In genomic region chr3:38454179-38454883, GRCh38 we compare ENCODE assay signal across 8 cellular contexts. TPM values are rescaled to one million over a fixed set of nuclear protein-coding genes. Genes with fewer than 3 reads are reported as not detected.
DNase-seq lines count a peak whose midpoint lies in the region; ATAC-seq and TF ChIP-seq lines count a peak whose summit lies in the region.

No MANE protein-coding gene starts in this region.

- H3F3A ChIP-seq in OCI-LY1 (ENCODE audit: insufficient read depth, low read length), result no peaks in the 10 kb centered on the region

- H4K20me1 ChIP-seq in OCI-LY1 (ENCODE audit: insufficient read depth, low read length) (no peaks in the 10 kb centered on the region), hepatocyte (ENCODE audit: insufficient read depth, poor library complexity, severe bottlenecking) (peaks cover 29% of the 10 kb centered on the region)

- DNase-seq in NCI-H2171 treated with DMSO at 0.1 percent for 48 hours (lab: John Stamatoyannopoulos, UW) (peak; percentile 14), NCI-H2171 (lab: John Stamatoyannopoulos, UW) (no peak), HEK293T (ENCODE audit: extremely low spot score) (peak; percentile 42), ascending aorta (ENCODE audit: low spot score in 2 of 2) (no peak), hepatocyte (ENCODE audit: low spot score) (peak; percentile 79), sciatic nerve (ENCODE audit: low spot score) (no peak)

- CTCF ChIA-PET in HEK293T (lab: Yijun Ruan, JAX), result interaction anchor here (1.2 kb wide), 1 partner anchor 26 kb away, joined by 4 read pairs; no protein-coding TSS in a partner anchor

- H3K4me2 ChIP-seq in OCI-LY1 (ENCODE audit: low read length) (peak overlapping the region; percentile 68), hepatocyte (peak overlapping the region; percentile 99)

- POLR2A ChIA-PET in HEK293T (lab: Yijun Ruan, JAX), result interaction anchor here (0.8 kb wide), 1 partner anchor 9 kb away, joined by 3 read pairs; no protein-coding TSS in a partner anchor

- H3K4me3 ChIP-seq in OCI-LY1 (ENCODE audit: low read depth, low read length, poor library complexity, severe bottlenecking), result peak overlapping the region; percentile 64
- H3K4me3 ChIP-seq in ascending aorta, result peak overlapping the region; percentile 88 to 99
- peak overlapping the region; percentile 20 for H3K4me3 ChIP-seq in hepatocyte

- no peak overlapping the region for H2AFZ ChIP-seq in OCI-LY1 (ENCODE audit: low read length)
- H2AFZ ChIP-seq in hepatocyte, result peak overlapping the region; percentile 86

- H3K79me2 ChIP-seq in OCI-LY1 (ENCODE audit: insufficient read depth, low read length), result no peaks in the 10 kb centered on the region
- H3K79me2 ChIP-seq in hepatocyte, result peaks cover 45% of the 10 kb centered on the region

- peak overlapping the region; percentile 57; the same call in 1 of the 2 replicates for H3K9ac ChIP-seq in OCI-LY1 (ENCODE audit: low read length)

- WGBS in hepatocyte (ENCODE audit: low lambda C conversion rate, missing lambda C conversion rate), result 1% methylated on average over 47 of the region's 77 CpGs

- peaks cover 15% of the 10 kb centered on the region for H3K4me1 ChIP-seq in OCI-LY1 (ENCODE audit: insufficient read depth, low read length, severe bottlenecking)
- peaks cover under 1 to 17% of the 10 kb centered on the region in 2 donors for H3K4me1 ChIP-seq in ascending aorta
- H3K4me1 ChIP-seq in hepatocyte (ENCODE audit: insufficient read depth), result peaks cover 25% of the 10 kb centered on the region

- H3K27ac ChIP-seq in OCI-LY1 (ENCODE audit: low read depth, low read length, poor library complexity, severe bottlenecking) (no peak overlapping the region), ascending aorta (peak overlapping the region; percentile 45 to 61), hepatocyte (peak overlapping the region; percentile 93)

- no peaks in the 10 kb centered on the region for H3K9me2 ChIP-seq in OCI-LY1 (ENCODE audit: low read depth, low read length)
- H3K9me2 ChIP-seq in hepatocyte (replicated peaks; ENCODE audit: insufficient read depth), result no peaks in the 10 kb centered on the region

- no peak for TF ChIP-seq CTCF in OCI-LY1 (IDR thresholded peaks at IDR 0.05; ENCODE audit: low read length)
- no peak for TF ChIP-seq CTCF in ascending aorta (IDR thresholded peaks at IDR 0.05)
- no peak for TF ChIP-seq CTCF in hepatocyte (IDR thresholded peaks at IDR 0.05; ENCODE audit: poor library complexity)

- intact Hi-C loops in ascending aorta (cut with DNase I), result loop anchor here (5.0 to 10.0 kb wide), 4 partner anchors 290 to 1998 kb away; partner anchors contain the start of genes ACAA1, EIF1B, MYD88 and OXSR1
- intact Hi-C loops in sciatic nerve (cut with DNase I), result no loop called here

- ATAC-seq in sciatic nerve, result peak; percentile 12
- no peak for ATAC-seq in GM19452 (IDR thresholded peaks at IDR 0.05; ENCODE audit: unreplicated experiment)

- H3K27me3 ChIP-seq in OCI-LY1 (ENCODE audit: insufficient read depth, low read length) (no peaks in the 10 kb centered on the region), ascending aorta (no peaks in the 10 kb centered on the region), hepatocyte (no peaks in the 10 kb centered on the region)

- H3K36me3 ChIP-seq in OCI-LY1 (ENCODE audit: insufficient read depth, low read length), result no peaks in the 10 kb centered on the region
- H3K36me3 ChIP-seq in ascending aorta, result no peaks in the 10 kb centered on the region
- no peaks in the 10 kb centered on the region for H3K36me3 ChIP-seq in hepatocyte (replicated peaks; ENCODE audit: insufficient read depth, low read depth)

- no peaks in the 10 kb centered on the region for H3K9me3 ChIP-seq in OCI-LY1 (ENCODE audit: low read length)
- no peaks in the 10 kb centered on the region for H3K9me3 ChIP-seq in ascending aorta
- H3K9me3 ChIP-seq in hepatocyte (ENCODE audit: low read depth), result no peaks in the 10 kb centered on the region

TF ChIP-seq in HEK293T, 16 proteins besides CTCF, POLR2A, EP300 and RAD21:
- TF ChIP-seq FOXM1 (IDR thresholded peaks at IDR 0.05; ENCODE audit: borderline replicate concordance) (no peak), LEF1 (IDR thresholded peaks at IDR 0.05; ENCODE audit: borderline replicate concordance) (no peak), ZNF384 (IDR thresholded peaks at IDR 0.05) (no peak), SUZ12 (IDR thresholded peaks at IDR 0.05) (no peak), HDGF (IDR thresholded peaks at IDR 0.05; ENCODE audit: borderline replicate concordance) (no peak), FOXA1 (IDR thresholded peaks at IDR 0.05) (no peak), TARDBP (IDR thresholded peaks at IDR 0.05) (no peak), FOXK2 (IDR thresholded peaks at IDR 0.05) (no peak), ARNT (IDR thresholded peaks at IDR 0.05) (no peak), CTBP1 (IDR thresholded peaks at IDR 0.05; ENCODE audit: borderline replicate concordance) (no peak), ELF4 (IDR thresholded peaks at IDR 0.05) (no peak), L3MBTL2 (conservative IDR thresholded peaks at IDR 0.05) (no peak), NFRKB (IDR thresholded peaks at IDR 0.05) (no peak), SP1 (IDR thresholded peaks at IDR 0.05) (no peak)
- TF ChIP-seq, protein P1, sequence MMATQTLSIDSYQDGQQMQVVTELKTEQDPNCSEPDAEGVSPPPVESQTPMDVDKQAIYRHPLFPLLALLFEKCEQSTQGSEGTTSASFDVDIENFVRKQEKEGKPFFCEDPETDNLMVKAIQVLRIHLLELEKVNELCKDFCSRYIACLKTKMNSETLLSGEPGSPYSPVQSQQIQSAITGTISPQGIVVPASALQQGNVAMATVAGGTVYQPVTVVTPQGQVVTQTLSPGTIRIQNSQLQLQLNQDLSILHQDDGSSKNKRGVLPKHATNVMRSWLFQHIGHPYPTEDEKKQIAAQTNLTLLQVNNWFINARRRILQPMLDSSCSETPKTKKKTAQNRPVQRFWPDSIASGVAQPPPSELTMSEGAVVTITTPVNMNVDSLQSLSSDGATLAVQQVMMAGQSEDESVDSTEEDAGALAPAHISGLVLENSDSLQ (IDR thresholded peaks at IDR 0.05), result no peak

RNA-seq across cellular contexts. Expression of gene ACVR2B, which starts 0.6 kb away (rescaled TPM):
- total RNA-seq in ascending aorta, result 15.2 TPM
- total RNA-seq in hepatocyte, result 13.1 and 15.4 TPM in 2 replicates
- 9.0 and 10.0 TPM in 2 replicates for polyA plus RNA-seq in hepatocyte
- total RNA-seq in sciatic nerve, result 13.1 TPM

RNA-seq across cellular contexts. Expression of gene EXOG, which starts 41.8 kb away (rescaled TPM):
- total RNA-seq in ascending aorta (11.2 TPM), hepatocyte (7.5 and 10.6 TPM in 2 replicates), sciatic nerve (16.7 TPM)
- polyA plus RNA-seq in hepatocyte, result 6.3 and 6.9 TPM in 2 replicates

Comparison
In these comparisons a context has a peak if more than half of its experiments do, and no peak if none do; other contexts are left out.
1. DNase-seq: peak in NCI-H2171 treated with DMSO at 0.1 percent for 48 hours (single experiment), HEK293T (single experiment) and hepatocyte (single experiment); none in NCI-H2171 (single experiment), ascending aorta (0 of 2) and sciatic nerve (single experiment).
2. H3K4me3 ChIP-seq: peak in every context shown above with its lines; median percentile 94 in ascending aorta; 64 in OCI-LY1; 20 in hepatocyte.